ENCODE assay signal across 7 cellular contexts in genomic region chr19:54536956-54537355, GRCh38. TPM values are rescaled to one million over a fixed set of nuclear protein-coding genes. Genes with fewer than 3 reads are reported as not detected.
"Had no signal": no experiment of that assay in that cellular context is flagged by ENCODE, and none has a peak within 500 bp of the region (broad histone marks: within the 10 kb centered on the region; RNA-seq: fewer than 3 reads in every experiment).

No MANE protein-coding gene starts in this region.

- H3K27ac Mint-ChIP-seq: GM23338, H9 had no signal

- H3K4me2 ChIP-seq: GM23338 had no signal

- DNase-seq: H9, HCEC 1CT, IMR-90 had no signal

- H3K4me3 Mint-ChIP-seq: GM23338, H9 had no signal

- ATAC-seq: GM23338, K562 had no signal

- H3K4me1 Mint-ChIP-seq: GM23338, H9 had no signal

- H3K4me3 ChIP-seq: GM23338, K562 had no signal

RNA-seq across cellular contexts. Expression of gene LAIR2, which starts 34.3 kb away (rescaled TPM):
- total RNA-seq: GM23338, H1, H9, HT-29, IMR-90, K562 had no signal

RNA-seq across cellular contexts. Expression of gene LILRA2, which starts 36.6 kb away (rescaled TPM):
- total RNA-seq: GM23338, H1, H9, HT-29, IMR-90 had no signal

RNA-seq across cellular contexts. Expression of gene LILRA1, which starts 56.5 kb away (rescaled TPM):
- total RNA-seq: GM23338, H1, H9, HT-29, IMR-90, K562 had no signal
